In genomic region chr4:173415885-173416658, GRCh38 we compare ENCODE assay signal across 10 cellular contexts. TPM values are rescaled to one million over a fixed set of nuclear protein-coding genes. Genes with fewer than 3 reads are reported as not detected.
DNase-seq lines count a peak whose midpoint lies in the region; ATAC-seq, FAIRE-seq and TF ChIP-seq lines count a peak whose summit lies in the region.
"Had no signal": no experiment of that assay in that cellular context is flagged by ENCODE, and none has a peak within 500 bp of the region (broad histone marks: within the 10 kb centered on the region; RNA-seq: fewer than 3 reads in every experiment).

No MANE protein-coding gene starts in this region.

- H3K4me3 ChIP-seq in Panc1 (ENCODE audit: low read depth in 2 of 2, low read length in 2 of 2) = no peak overlapping the region
- H3K4me3 ChIP-seq in esophagus muscularis mucosa = no peak overlapping the region
- H3K4me3 ChIP-seq in Karpas-422 (ENCODE audit: low read length) = no peak overlapping the region

- H3K36me3 ChIP-seq in Panc1 (ENCODE audit: control insufficient read depth, insufficient read depth, low read length) (no peaks in the 10 kb centered on the region), esophagus muscularis mucosa (peaks cover 0 to 29% (median 3%) of the 10 kb centered on the region in 4 donors), Karpas-422 (ENCODE audit: insufficient read depth, low read length) (no peaks in the 10 kb centered on the region)

- no TSS peak for BruUV-seq in Panc1 (replicated peaks; lab: Mats Ljungman, UMichigan)

- no peak for TF ChIP-seq EP300 in esophagus muscularis mucosa (IDR thresholded peaks at IDR 0.05)

- H3K4me3 Mint-ChIP-seq in natural killer cell treated with Interleukin-12 subunit alpha and Interleukin-12 subunit beta and Interleukin-15 and Interleukin-18, amount 100 ng/mL, for 72 hours = peak overlapping the region; percentile 4

- ATAC-seq in Panc1 = peak; percentile 46; the same call in 1 of the 2 replicates
- ATAC-seq in natural killer cell treated with Interleukin-12 subunit alpha and Interleukin-12 subunit beta and Interleukin-15 and Interleukin-18, amount 100 ng/mL, for 72 hours = peak in 1 of 2 donors; percentile 42

- H4K20me1 ChIP-seq in Karpas-422 (ENCODE audit: insufficient read depth, low read depth, low read length) = no peaks in the 10 kb centered on the region

- no peak overlapping the region for H3K9ac ChIP-seq in Karpas-422 (ENCODE audit: low read length)

- H3K9me2 ChIP-seq in Karpas-422 (replicated peaks; ENCODE audit: insufficient read depth, low read length) = no peaks in the 10 kb centered on the region

- no peak overlapping the region for H3K27ac Mint-ChIP-seq in natural killer cell treated with Interleukin-12 subunit alpha and Interleukin-12 subunit beta and Interleukin-15 and Interleukin-18, amount 100 ng/mL, for 72 hours
- H3K27ac Mint-ChIP-seq: activated T-helper 2 cell treated with anti-CD3 and anti-CD28 coated beads, Interferon-gamma antibody, Interleukin-2, Interleukin-4, amounts not matched to agents 10 μg/mL and 5 μg/mL and 100 μg/mL, durations not matched to agents 14 hours and 24 hours and 36 hours had no signal

- 85% methylated on average over 25 of the region's 26 CpGs for WGBS in esophagus muscularis mucosa

- DNase-seq in Ammon's horn (ENCODE audit: low spot score) = peak; percentile 58
- DNase-seq in Panc1 (ENCODE audit: low read depth, low spot score) = no peak
- DNase-seq in esophagus muscularis mucosa (ENCODE audit: extremely low spot score) = no peak
- DNase-seq in natural killer cell treated with Interleukin-12 subunit alpha and Interleukin-12 subunit beta and Interleukin-15 and Interleukin-18, amount 100 ng/mL, for 72 hours (ENCODE audit: low spot score) = no peak
- DNase-seq in Karpas-422 = no peak
- no peak for DNase-seq in NCI-H1436 (lab: John Stamatoyannopoulos, UW)
- no peak for DNase-seq in NCI-H2029 (lab: John Stamatoyannopoulos, UW)
- no peak for DNase-seq in frontal cortex (ENCODE audit: low spot score in 2 of 2)

- no peak for TF ChIP-seq CTCF in Panc1 (IDR thresholded peaks at IDR 0.05)
- TF ChIP-seq CTCF in esophagus muscularis mucosa (IDR thresholded peaks at IDR 0.05) = peak in 1 of 3 experiments; percentile 5

- POLR2A ChIA-PET in Panc1 (lab: Charles Lee) = no interaction called here

- no peaks in the 10 kb centered on the region for H3K27me3 Mint-ChIP-seq in natural killer cell treated with Interleukin-12 subunit alpha and Interleukin-12 subunit beta and Interleukin-15 and Interleukin-18, amount 100 ng/mL, for 72 hours

- no peak overlapping the region for H3K4me2 ChIP-seq in Karpas-422 (ENCODE audit: low read depth, low read length, poor library complexity, severe bottlenecking)

- in situ Hi-C loops in Panc1 (cut with HindIII; ENCODE audit: low pct_unique_long_range_greater_than_20kb, low sequenced_read_pairs) = no loop called here

- H3K4me1 ChIP-seq in Panc1 (ENCODE audit: control insufficient read depth, insufficient read depth, low read length) (no peaks in the 10 kb centered on the region), esophagus muscularis mucosa (peaks cover 0 to 26% (median 20%) of the 10 kb centered on the region in 4 donors), Karpas-422 (ENCODE audit: low read length) (no peaks in the 10 kb centered on the region)

- H3K4me1 Mint-ChIP-seq in natural killer cell treated with Interleukin-12 subunit alpha and Interleukin-12 subunit beta and Interleukin-15 and Interleukin-18, amount 100 ng/mL, for 72 hours (ENCODE audit: low read depth in 2 of 2) = peaks cover 0 to 7% of the 10 kb centered on the region in 2 donors

- no peak for TF ChIP-seq POLR2A in esophagus muscularis mucosa (IDR thresholded peaks at IDR 0.05; ENCODE audit: low read depth)

- no peak overlapping the region for H2AFZ ChIP-seq in Karpas-422 (ENCODE audit: low read length)

- H3K27me3 ChIP-seq in Panc1 (ENCODE audit: control insufficient read depth, insufficient read depth, low read length) = no peaks in the 10 kb centered on the region
- no peaks in the 10 kb centered on the region for H3K27me3 ChIP-seq in esophagus muscularis mucosa
- no peaks in the 10 kb centered on the region for H3K27me3 ChIP-seq in Karpas-422 (ENCODE audit: low read length)

- H3K79me2 ChIP-seq in Karpas-422 (ENCODE audit: low read length) = no peaks in the 10 kb centered on the region

- no peaks in the 10 kb centered on the region for H3K36me3 Mint-ChIP-seq in natural killer cell treated with Interleukin-12 subunit alpha and Interleukin-12 subunit beta and Interleukin-15 and Interleukin-18, amount 100 ng/mL, for 72 hours

- CTCF ChIA-PET in Panc1 (lab: Charles Lee) = no interaction called here

- no peaks in the 10 kb centered on the region for H3K9me3 ChIP-seq in Panc1 (ENCODE audit: control insufficient read depth, insufficient read depth, low read depth, low read length)
- no peaks in the 10 kb centered on the region for H3K9me3 ChIP-seq in esophagus muscularis mucosa
- no peaks in the 10 kb centered on the region for H3K9me3 ChIP-seq in Karpas-422 (ENCODE audit: low read length)

- H3K9me3 Mint-ChIP-seq in natural killer cell treated with Interleukin-12 subunit alpha and Interleukin-12 subunit beta and Interleukin-15 and Interleukin-18, amount 100 ng/mL, for 72 hours = no peaks in the 10 kb centered on the region
- H3K9me3 Mint-ChIP-seq: activated T-helper 2 cell treated with anti-CD3 and anti-CD28 coated beads, Interferon-gamma antibody, Interleukin-2, Interleukin-4, amounts not matched to agents 10 μg/mL and 5 μg/mL and 100 μg/mL, durations not matched to agents 14 hours and 24 hours and 36 hours had no signal

- intact Hi-C loops in Panc1 (cut with micrococcal nuclease; ENCODE audit: unreplicated experiment) (loop anchor here (2.0 to 5.0 kb wide), 3 partner anchors 44 to 403 kb away; partner anchors contain the start of gene SAP30), esophagus muscularis mucosa (cut with DNase I) (loop anchor here (2.0 to 10.0 kb wide), 4 partner anchors 84 to 741 kb away; partner anchors contain the start of gene HMGB2)

- FAIRE-seq in frontal cortex (lab: Jason Lieb, UNC) = no peak

- no peak overlapping the region for H3K27ac ChIP-seq in Panc1 (ENCODE audit: low read length)
- peak overlapping the region; percentile 1 to 60 (median 29) for H3K27ac ChIP-seq in esophagus muscularis mucosa (replicated peaks in 1 of 4)
- no peak overlapping the region for H3K27ac ChIP-seq in Karpas-422 (ENCODE audit: low read length)

RNA-seq across cellular contexts. Expression of gene SCRG1, which starts 17.2 kb away (rescaled TPM):
- total RNA-seq in Panc1 (2021; ENCODE audit: unreplicated experiment) (not detected), esophagus muscularis mucosa (1 to 10 TPM; 2.3 to 3.0 (median 2.7) TPM), frontal cortex (2.4 TPM)
- not detected for polyA plus RNA-seq in Panc1 (2012; ENCODE audit: insufficient read length)
- total RNA-seq in natural killer cell treated with Interleukin-12 subunit alpha and Interleukin-12 subunit beta and Interleukin-15 and Interleukin-18, amount 100 ng/mL, for 72 hours = not detected
- total RNA-seq in Karpas-422 (2014; rRNA removed; shearing (Covaris generic); ENCODE audit: low replicate concordance) = not detected in 2 replicates
- total RNA-seq: activated T-helper 2 cell treated with anti-CD3 and anti-CD28 coated beads, Interferon-gamma antibody, Interleukin-2, Interleukin-4, amounts not matched to agents 10 μg/mL and 5 μg/mL and 100 μg/mL, durations not matched to agents 14 hours and 24 hours and 36 hours; kidney epithelial cell had no signal

RNA-seq across cellular contexts. Expression of gene SAP30, which starts 45.3 kb away (rescaled TPM):
- total RNA-seq in Panc1 (2021; ENCODE audit: unreplicated experiment) (23.4 TPM), esophagus muscularis mucosa (10 to 100 TPM; 39.6 to 56.2 (median 43.7) TPM), frontal cortex (20.4 TPM)
- 18.4 TPM for polyA plus RNA-seq in Panc1 (2012; ENCODE audit: insufficient read length)
- total RNA-seq in natural killer cell treated with Interleukin-12 subunit alpha and Interleukin-12 subunit beta and Interleukin-15 and Interleukin-18, amount 100 ng/mL, for 72 hours = 10 to 100 TPM; 14.4 to 22.7 TPM
- total RNA-seq in Karpas-422 (2014; rRNA removed; shearing (Covaris generic); ENCODE audit: low replicate concordance) = 2.0 and 11.9 TPM in 2 replicates

Comparison
In these comparisons a context has a peak if more than half of its experiments do, and no peak if none do; other contexts are left out.
1. H3K27ac ChIP-seq: peak in esophagus muscularis mucosa (4 of 4); none in Panc1 (single experiment) and Karpas-422 (single experiment).